In genomic region chr2:24207359-24207758, GRCh38 we compare ENCODE assay signal across 16 cellular contexts. TPM values are rescaled to one million over a fixed set of nuclear protein-coding genes. Genes with fewer than 3 reads are reported as not detected.
DNase-seq lines count a peak whose midpoint lies in the region; ATAC-seq and TF ChIP-seq lines count a peak whose summit lies in the region.
"Had no signal": no experiment of that assay in that cellular context is flagged by ENCODE, and none has a peak within 500 bp of the region (broad histone marks: within the 10 kb centered on the region; RNA-seq: fewer than 3 reads in every experiment).

No MANE protein-coding gene starts in this region.

- H3K9ac ChIP-seq in BLaER1 treated with 17β-estradiol and CSF1 and Interleukin-3, amounts not matched to agents 10 nM and 100 nM = no peak overlapping the region; a peak in 1 of 22 replicates

- H3K27me3 Mint-ChIP-seq in activated CD8-positive, alpha-beta memory T cell treated with anti-CD3 and anti-CD28 coated beads, Interleukin-2, amount 10 ng/mL, durations not matched to agents 7 days and 5 days = no peaks in the 10 kb centered on the region
- no peaks in the 10 kb centered on the region for H3K27me3 Mint-ChIP-seq in osteocyte (ENCODE audit: unreplicated experiment)
- H3K27me3 Mint-ChIP-seq: CD8-positive, alpha-beta memory T cell; IgD-negative memory B cell had no signal

- H4K20me1 ChIP-seq in BLaER1 treated with 17β-estradiol and CSF1 and Interleukin-3, amounts not matched to agents 10 nM and 100 nM = peaks cover 0 to 4% (median 0%) of the 10 kb centered on the region in 11 experiments; a peak in 3 of 22 replicates

- in situ Hi-C loops in G401 (cut with HindIII; ENCODE audit: low sequenced_read_pairs) = no loop called here

- ATAC-seq in activated CD8-positive, alpha-beta memory T cell treated with anti-CD3 and anti-CD28 coated beads, Interleukin-2, amount 10 ng/mL, durations not matched to agents 7 days and 5 days = no peak
- peak; percentile 19 for ATAC-seq in esophagus mucosa
- ATAC-seq in HG03039 (IDR thresholded peaks at IDR 0.05; ENCODE audit: unreplicated experiment) = no peak
- ATAC-seq: HCT116 had no signal

- no peak for TF ChIP-seq CTCF in osteocyte (IDR thresholded peaks at IDR 0.05)

- H3K9me3 Mint-ChIP-seq in activated CD8-positive, alpha-beta memory T cell treated with anti-CD3 and anti-CD28 coated beads, Interleukin-2, amount 10 ng/mL, durations not matched to agents 7 days and 5 days (ENCODE audit: low read depth) = no peaks in the 10 kb centered on the region
- no peaks in the 10 kb centered on the region for H3K9me3 Mint-ChIP-seq in osteocyte (ENCODE audit: unreplicated experiment)
- H3K9me3 Mint-ChIP-seq: CD8-positive, alpha-beta memory T cell; IgD-negative memory B cell had no signal

- H3K27me3 ChIP-seq in BLaER1 treated with 17β-estradiol and CSF1 and Interleukin-3, amounts not matched to agents 10 nM and 100 nM = no peaks in the 10 kb centered on the region

- H3K4me1 Mint-ChIP-seq in activated CD8-positive, alpha-beta memory T cell treated with anti-CD3 and anti-CD28 coated beads, Interleukin-2, amount 10 ng/mL, durations not matched to agents 7 days and 5 days = no peaks in the 10 kb centered on the region
- peaks cover 9% of the 10 kb centered on the region for H3K4me1 Mint-ChIP-seq in osteocyte (ENCODE audit: unreplicated experiment)
- H3K4me1 Mint-ChIP-seq: CD8-positive, alpha-beta memory T cell; IgD-negative memory B cell had no signal

- no peak overlapping the region for H3K27ac Mint-ChIP-seq in activated CD8-positive, alpha-beta memory T cell treated with anti-CD3 and anti-CD28 coated beads, Interleukin-2, amount 10 ng/mL, durations not matched to agents 7 days and 5 days
- no peak overlapping the region for H3K27ac Mint-ChIP-seq in osteocyte (ENCODE audit: unreplicated experiment)

- H3K36me3 Mint-ChIP-seq in activated CD8-positive, alpha-beta memory T cell treated with anti-CD3 and anti-CD28 coated beads, Interleukin-2, amount 10 ng/mL, durations not matched to agents 7 days and 5 days = peaks cover 18% of the 10 kb centered on the region
- H3K36me3 Mint-ChIP-seq in osteocyte (ENCODE audit: unreplicated experiment) = peaks cover 58% of the 10 kb centered on the region

- H3K4me3 ChIP-seq in BLaER1 treated with 17β-estradiol and CSF1 and Interleukin-3, amounts not matched to agents 10 nM and 100 nM = no peak overlapping the region

- CTCF ChIA-PET in activated CD8-positive, alpha-beta memory T cell treated with anti-CD3 and anti-CD28 coated beads, Interleukin-2, amount 10 ng/mL, durations not matched to agents 7 days and 5 days (lab: Charles Lee) = no interaction called here

- peaks cover 60 to 100% (median 83%) of the 10 kb centered on the region in 11 experiments for H3K36me3 ChIP-seq in BLaER1 treated with 17β-estradiol and CSF1 and Interleukin-3, amounts not matched to agents 10 nM and 100 nM

- H3K4me3 Mint-ChIP-seq in activated CD8-positive, alpha-beta memory T cell treated with anti-CD3 and anti-CD28 coated beads, Interleukin-2, amount 10 ng/mL, durations not matched to agents 7 days and 5 days = no peak overlapping the region
- no peak overlapping the region for H3K4me3 Mint-ChIP-seq in osteocyte (ENCODE audit: unreplicated experiment)
- H3K4me3 Mint-ChIP-seq: IgD-negative memory B cell had no signal

- peak overlapping the region in 6 of 11 experiments; percentile 37 to 61 (median 51); a peak in 12 of 22 replicates for H3K4me2 ChIP-seq in BLaER1 treated with 17β-estradiol and CSF1 and Interleukin-3, amounts not matched to agents 10 nM and 100 nM

- DNase-seq in activated CD8-positive, alpha-beta memory T cell treated with anti-CD3 and anti-CD28 coated beads, Interleukin-2, amount 10 ng/mL, durations not matched to agents 7 days and 5 days = peak; percentile 22
- no peak for DNase-seq in activated CD8-positive, alpha-beta memory T cell treated with anti-CD3 and anti-CD28 coated beads, Interleukin-2, amount 50 U/mL, for 4 hours
- DNase-seq in osteocyte (ENCODE audit: extremely low spot score, unreplicated experiment) (peak; percentile 80), G401 (ENCODE audit: low spot score) (no peak)
- DNase-seq: ACHN; Caco-2; CD8-positive, alpha-beta memory T cell; DND-41 had no signal

- H3K4me1 ChIP-seq in BLaER1 treated with 17β-estradiol and CSF1 and Interleukin-3, amounts not matched to agents 10 nM and 100 nM = peaks cover 0 to 13% (median 10%) of the 10 kb centered on the region in 10 experiments; a peak in 12 of 20 replicates
- H3K4me1 ChIP-seq: Caco-2 had no signal

- H3K9me3 ChIP-seq in BLaER1 treated with 17β-estradiol and CSF1 and Interleukin-3, amounts not matched to agents 10 nM and 100 nM (replicated peaks in 1 of 11) = no peaks in the 10 kb centered on the region
- H3K9me3 ChIP-seq: Caco-2 had no signal

- no peak overlapping the region for H3K27ac ChIP-seq in BLaER1 treated with 17β-estradiol and CSF1 and Interleukin-3, amounts not matched to agents 10 nM and 100 nM
- H3K27ac ChIP-seq: C4-2B had no signal

RNA-seq across cellular contexts. Expression of gene FAM228A, which starts 32.5 kb away (rescaled TPM):
- total RNA-seq in activated CD8-positive, alpha-beta memory T cell treated with anti-CD3 and anti-CD28 coated beads, Interleukin-2, amount 10 ng/mL, durations not matched to agents 7 days and 5 days = not detected
- not detected for total RNA-seq in esophagus mucosa
- 0.32 TPM in 1 of 2 replicates, not detected in the other for total RNA-seq in osteocyte
- total RNA-seq in G401 (2014; rRNA removed; shearing (Covaris generic)) = 0.18 TPM in 1 of 2 replicates, not detected in the other
- total RNA-seq: A172; Caco-2; CD8-positive, alpha-beta memory T cell; HT-29 had no signal

Comparison
In these comparisons a context has a peak if more than half of its experiments do, and no peak if none do; other contexts are left out.
1. DNase-seq: peak in activated CD8-positive, alpha-beta memory T cell treated with anti-CD3 and anti-CD28 coated beads, Interleukin-2, amount 10 ng/mL, durations not matched to agents 7 days and 5 days (single experiment) and osteocyte (single experiment); none in activated CD8-positive, alpha-beta memory T cell treated with anti-CD3 and anti-CD28 coated beads, Interleukin-2, amount 50 U/mL, for 4 hours (single experiment) and G401 (single experiment).